ENCODE assay signal across 10 cellular contexts in the genomic region with DNA sequence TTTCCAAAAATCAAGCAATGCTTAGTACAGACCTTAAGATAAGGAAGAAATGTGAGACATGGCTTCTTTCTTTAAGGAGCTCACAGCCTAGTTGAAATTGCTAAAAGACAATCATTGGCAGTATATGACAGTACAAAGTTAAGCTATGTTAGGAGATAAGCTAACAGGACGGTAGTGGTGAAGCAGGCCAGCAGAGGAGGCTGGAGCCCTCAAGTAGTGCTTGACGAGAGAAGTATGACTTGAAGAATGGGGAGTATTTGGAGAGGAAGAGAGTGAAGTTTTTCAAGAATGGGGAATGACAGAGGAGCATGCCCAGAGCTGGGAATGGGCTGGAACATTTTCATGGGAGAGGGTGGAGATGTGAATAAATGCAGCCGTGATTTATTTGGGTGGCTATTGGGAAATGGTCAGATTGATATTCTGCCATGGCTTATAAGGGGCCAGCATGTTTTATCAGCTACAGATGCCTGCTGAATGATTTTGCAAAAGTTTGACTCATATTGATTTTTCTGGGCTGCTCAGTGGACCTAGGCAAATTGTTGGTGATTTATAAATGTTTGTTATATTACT. TPM values are rescaled to one million over a fixed set of nuclear protein-coding genes. Genes with fewer than 3 reads are reported as not detected.
A peak's percentile ranks its signal among the peaks of the same experiment; 100 is the strongest.
DNase-seq lines count a peak whose midpoint lies in the region; ATAC-seq and TF ChIP-seq lines count a peak whose summit lies in the region.
"Had no signal": no experiment of that assay in that cellular context is flagged by ENCODE, and none has a peak within 500 bp of the region (broad histone marks: within the 10 kb centered on the region; RNA-seq: fewer than 3 reads in every experiment).

No MANE protein-coding gene starts in this region.

- ATAC-seq in Right ventricle myocardium inferior, result no peak

- 39% methylated on average over 3 of the region's 3 CpGs for WGBS in esophagus muscularis mucosa
- WGBS in mesodermal cell (ENCODE audit: insufficient coverage in 2 of 2), 2 experiments, result 50 to 67% methylated on average over 2 to 3 of the region's 3 CpGs

- TF ChIP-seq EP300 in esophagus muscularis mucosa (IDR thresholded peaks at IDR 0.05), result no peak

- intact Hi-C loops in Right ventricle myocardium inferior (cut with DNase I) (no loop called here), esophagus muscularis mucosa (cut with DNase I) (loop anchor here (5.0 kb wide), 1 partner anchor 41 kb away; a partner anchor contains a TSS), OCI-LY7 (cut with micrococcal nuclease; ENCODE audit: unreplicated experiment) (no loop called here)

- H3K4me3 ChIP-seq in cardiac muscle cell (no peak overlapping the region), esophagus muscularis mucosa (no peak overlapping the region), mesodermal cell (ENCODE audit: extremely low read depth, insufficient read depth, low read length, poor library complexity, severe bottlenecking) (no peak overlapping the region), OCI-LY7 (ENCODE audit: low read depth, low read length, poor library complexity, severe bottlenecking) (no peak overlapping the region)

- H3K9me3 ChIP-seq in cardiac muscle cell (ENCODE audit: low read depth) (no peaks in the 10 kb centered on the region), esophagus muscularis mucosa (no peaks in the 10 kb centered on the region), mesodermal cell (ENCODE audit: control insufficient read depth, low read length) (no peaks in the 10 kb centered on the region), OCI-LY7 (ENCODE audit: low read length) (no peaks in the 10 kb centered on the region)

- POLR2A ChIA-PET in OCI-LY7 (lab: Charles Lee), result interaction anchor here (0.6 to 1.2 kb wide), 4 partner anchors 10 to 1554 kb away, joined by 3 to 4 read pairs (median 3); no protein-coding TSS in a partner anchor

- H3K79me2 ChIP-seq in OCI-LY7 (ENCODE audit: insufficient read depth, low read depth, low read length), result no peaks in the 10 kb centered on the region

- H3K4me2 ChIP-seq in OCI-LY7 (ENCODE audit: low read length), result no peak overlapping the region

- CTCF ChIA-PET in OCI-LY7 (lab: Charles Lee; ENCODE audit: unreplicated experiment), result no interaction called here

- DNase-seq in cardiac muscle cell (ENCODE audit: low read depth in 1 of 2, low spot score in 1 of 2), result peak in 1 of 2 donors; percentile 73
- DNase-seq in Right ventricle myocardium inferior (ENCODE audit: missing footprints), result no peak
- DNase-seq in esophagus muscularis mucosa (ENCODE audit: extremely low spot score), result no peak
- DNase-seq in GDM1 (lab: John Stamatoyannopoulos, UW), result no peak
- DNase-seq in COLO668 (lab: John Stamatoyannopoulos, UW; ENCODE audit: unreplicated experiment), result no peak
- no peak for DNase-seq in GM19238 (ENCODE audit: insufficient read length, low spot score)
- no peak for DNase-seq in OCI-LY7 (ENCODE audit: low spot score)
- DNase-seq: activated CD4-positive, alpha-beta T cell treated with anti-CD3 and anti-CD28 coated beads for 48 hours; nucleus accumbens had no signal

- H4K20me1 ChIP-seq in OCI-LY7 (ENCODE audit: insufficient read depth, low read length), result no peaks in the 10 kb centered on the region

- H3K27ac ChIP-seq in cardiac muscle cell (no peak overlapping the region), esophagus muscularis mucosa (replicated peaks in 1 of 4) (peak overlapping the region; percentile 50 to 70 (median 60)), mesodermal cell (ENCODE audit: low read depth, low read length, severe bottlenecking) (peak overlapping the region; percentile 44), OCI-LY7 (ENCODE audit: low read depth, low read length, poor library complexity, severe bottlenecking) (no peak overlapping the region)

- no peak for TF ChIP-seq POLR2A in esophagus muscularis mucosa (IDR thresholded peaks at IDR 0.05; ENCODE audit: low read depth)

- H3K9me2 ChIP-seq in OCI-LY7 (ENCODE audit: insufficient read depth, low read length), result no peaks in the 10 kb centered on the region

- H3K4me1 ChIP-seq in cardiac muscle cell (ENCODE audit: low read depth) (no peaks in the 10 kb centered on the region), esophagus muscularis mucosa (peaks cover 21 to 59% (median 55%) of the 10 kb centered on the region in 4 donors), mesodermal cell (ENCODE audit: control insufficient read depth, insufficient read depth, low read length, poor library complexity, severe bottlenecking) (peaks cover 17% of the 10 kb centered on the region), OCI-LY7 (ENCODE audit: insufficient read depth, low read length, poor library complexity, severe bottlenecking) (no peaks in the 10 kb centered on the region)

- H3K36me3 ChIP-seq in cardiac muscle cell (no peaks in the 10 kb centered on the region), esophagus muscularis mucosa (no peaks in the 10 kb centered on the region), mesodermal cell (ENCODE audit: control insufficient read depth, insufficient read depth, low read length) (no peaks in the 10 kb centered on the region), OCI-LY7 (ENCODE audit: insufficient read depth, low read length) (no peaks in the 10 kb centered on the region)

- peak; percentile 36 for TF ChIP-seq CTCF in cardiac muscle cell (IDR thresholded peaks at IDR 0.05; ENCODE audit: low read depth, low read length)
- no peak for TF ChIP-seq CTCF in esophagus muscularis mucosa (IDR thresholded peaks at IDR 0.05)
- no peak for TF ChIP-seq CTCF in OCI-LY7 (conservative IDR thresholded peaks at IDR 0.05; ENCODE audit: low read length)

- no peaks in the 10 kb centered on the region for H3K27me3 ChIP-seq in cardiac muscle cell
- no peaks in the 10 kb centered on the region for H3K27me3 ChIP-seq in esophagus muscularis mucosa

- BruUV-seq in OCI-LY7 (replicated peaks; lab: Mats Ljungman, UMichigan), result no TSS peak

- no peak overlapping the region for H2AFZ ChIP-seq in OCI-LY7 (ENCODE audit: low read length)

RNA-seq across cellular contexts. Expression of a gene that starts 43.7 kb away (rescaled TPM):
- total RNA-seq in cardiac muscle cell, result 0.67 and 0.86 TPM in 2 replicates
- 0.61 and 1.5 TPM in 2 replicates for polyA plus RNA-seq in cardiac muscle cell
- 1.9 TPM for total RNA-seq in Right ventricle myocardium inferior
- 10 to 100 TPM; 11.4 to 28.8 (median 23.9) TPM for total RNA-seq in esophagus muscularis mucosa
- 7.1 TPM for polyA plus RNA-seq in mesodermal cell (2013, experiment 1 of 2)
- 6.8 TPM for polyA plus RNA-seq in mesodermal cell (2013, experiment 2 of 2)
- not detected in 2 replicates for total RNA-seq in OCI-LY7 (2014; rRNA removed; shearing (Covaris generic))
- total RNA-seq in OCI-LY7 (2022), result not detected in 2 replicates

Comparison
In these comparisons a context has a peak if more than half of its experiments do, and no peak if none do; other contexts are left out.
1. H3K27ac ChIP-seq: peak in esophagus muscularis mucosa (4 of 4) and mesodermal cell (single experiment); none in cardiac muscle cell (single experiment) and OCI-LY7 (single experiment).